ENCODE assay signal across 1 cellular context in genomic region chr6:135110261-135110781, GRCh38.
TF ChIP-seq lines count a peak whose summit lies in the region.
"Not testable (repeated sequence)": the region's sequence is repeated elsewhere in the genome, so short reads cannot be mapped to it uniquely, and the experiment has no call there.

No MANE protein-coding gene starts in this region.

TF ChIP-seq in K562, 482 proteins besides CTCF, POLR2A, EP300 and RAD21 (continued from another document and continues in another):
- TF ChIP-seq ZNF589 (CRISPR knock-in tag; IDR thresholded peaks at IDR 0.05; ENCODE audit: low read depth) (0 out of 2 replicates have a peak, but pooled peaks have one; percentile 41), SMAD4 (CRISPR knock-in tag; conservative IDR thresholded peaks at IDR 0.05) (peak; percentile 72), PBX2 (tag; conservative IDR thresholded peaks at IDR 0.05; ENCODE audit: low read depth) (peak; percentile 51; the same call in 1 of the 2 replicates), DPF2 (IDR thresholded peaks at IDR 0.05) (peak; percentile 93), GABPA (tag; conservative IDR thresholded peaks at IDR 0.05; ENCODE audit: low read depth) (0 out of 2 replicates have a peak, but pooled peaks have one; percentile 28), CTBP1 (IDR thresholded peaks at IDR 0.05; ENCODE audit: borderline replicate concordance) (0 out of 2 replicates have a peak, but pooled peaks have one; percentile 27), ADNP (tag; IDR thresholded peaks at IDR 0.05) (peak; percentile 90), PHB2 (IDR thresholded peaks at IDR 0.05; ENCODE audit: low read depth) (peak; percentile 75), SMARCC2 (IDR thresholded peaks at IDR 0.05; ENCODE audit: low read depth) (peak; percentile 83; the same call in 1 of the 2 replicates), HDAC3 (IDR thresholded peaks at IDR 0.05; ENCODE audit: borderline replicate concordance, partially characterized antibody) (peak; percentile 69), NFIC (IDR thresholded peaks at IDR 0.05) (peak; percentile 83), NONO (IDR thresholded peaks at IDR 0.05; ENCODE audit: low read depth in 2 of 2, low read length in 1 of 2) (peak in 1 of 2 experiments; percentile 28; a peak in 1 of 4 replicates), BHLHE40 (IDR thresholded peaks at IDR 0.05; ENCODE audit: low read length) (peak; percentile 52), HLTF (IDR thresholded peaks at IDR 0.05) (0 out of 2 replicates have a peak, but pooled peaks have one; percentile 29), POLR2AphosphoS5 (IDR thresholded peaks at IDR 0.05; ENCODE audit: control insufficient read depth, insufficient read depth, low read depth, low read length) (peak; percentile 86), ZBTB11 (CRISPR knock-in tag; IDR thresholded peaks at IDR 0.05) (peak in 1 of 3 experiments; percentile 43; a peak in 1 of 6 replicates), SP1 (CRISPR knock-in tag; IDR thresholded peaks at IDR 0.05) (peak; percentile 43; the same call in 1 of the 2 replicates), KLF16 (IDR thresholded peaks at IDR 0.05) (peak; percentile 94), NEUROD1 (IDR thresholded peaks at IDR 0.05; ENCODE audit: borderline replicate concordance, low read depth, low read length, partially characterized antibody) (peak; percentile 55), CXXC5 (CRISPR knock-in tag; IDR thresholded peaks at IDR 0.05) (peak; percentile 60), MTA2 (IDR thresholded peaks at IDR 0.05; ENCODE audit: low read depth) (peak; percentile 90), ZEB2 (IDR thresholded peaks at IDR 0.05) (0 out of 2 replicates have a peak, but pooled peaks have one; percentile 24), MITF (IDR thresholded peaks at IDR 0.05) (peak; percentile 75; the same call in 1 of the 2 replicates), GATAD2B (IDR thresholded peaks at IDR 0.05; ENCODE audit: borderline replicate concordance) (peak; percentile 81; the same call in 1 of the 2 replicates), PKNOX1 (IDR thresholded peaks at IDR 0.05) (peak; percentile 66), ZBTB33 (CRISPR knock-in tag; IDR thresholded peaks at IDR 0.05) (peak; percentile 78), CBX1 (IDR thresholded peaks at IDR 0.05; ENCODE audit: low read depth) (peak; percentile 85), STAT5A (IDR thresholded peaks at IDR 0.05; ENCODE audit: borderline replicate concordance, low read length) (peak; percentile 84), SOX6 (IDR thresholded peaks at IDR 0.05) (peak; percentile 90), TAL1 (IDR thresholded peaks at IDR 0.05) (peak; percentile 95), AFF4 (CRISPR knock-in tag; IDR thresholded peaks at IDR 0.05) (0 out of 2 replicates have a peak, but pooled peaks have one; percentile 51), KAT7 (CRISPR knock-in tag; IDR thresholded peaks at IDR 0.05; ENCODE audit: borderline replicate concordance) (0 out of 2 replicates have a peak, but pooled peaks have one; percentile 35), SPI1 (IDR thresholded peaks at IDR 0.05; ENCODE audit: borderline replicate concordance, low read depth, low read length) (peak; percentile 51; the same call in 1 of the 2 replicates), HES1 (IDR thresholded peaks at IDR 0.05; ENCODE audit: low read depth) (peak; percentile 59; the same call in 1 of the 2 replicates), CCNT2 (IDR thresholded peaks at IDR 0.05; ENCODE audit: borderline replicate concordance, extremely low read depth, insufficient read length, low read depth, low read length) (peak; percentile 56), SMARCE1 (IDR thresholded peaks at IDR 0.05) (peak; percentile 92), KDM1A (IDR thresholded peaks at IDR 0.05) (peak; percentile 63 to 82; a peak in 3 of 4 replicates), TEAD1 (CRISPR knock-in tag; IDR thresholded peaks at IDR 0.05) (peak in 1 of 2 experiments; percentile 66; a peak in 2 of 4 replicates), PML (IDR thresholded peaks at IDR 0.05; ENCODE audit: low read length) (peak; percentile 93), CBFA2T2 (conservative IDR thresholded peaks at IDR 0.05) (peak; percentile 91), GATA2 (CRISPR knock-in tag; IDR thresholded peaks at IDR 0.05) (peak; percentile 86), NCOR1 (IDR thresholded peaks at IDR 0.05) (peak; percentile 90), MTA3 (IDR thresholded peaks at IDR 0.05; ENCODE audit: borderline replicate concordance) (peak; percentile 42; the same call in 1 of the 2 replicates), CC2D1A (IDR thresholded peaks at IDR 0.05) (peak; percentile 83; the same call in 1 of the 2 replicates), ETV6 (IDR thresholded peaks at IDR 0.05; ENCODE audit: borderline replicate concordance in 1 of 2, low read depth in 2 of 2, low read length in 1 of 2) (peak in 1 of 2 experiments; percentile 52; a peak in 1 of 4 replicates), NFRKB (IDR thresholded peaks at IDR 0.05; ENCODE audit: low read depth) (0 out of 2 replicates have a peak, but pooled peaks have one; percentile 5), ATF1 (tag; IDR thresholded peaks at IDR 0.05) (peak; percentile 57)
- TF ChIP-seq PBX2 (CRISPR knock-in tag; IDR thresholded peaks at IDR 0.05; ENCODE audit: low read depth); ETV6 (CRISPR knock-in tag; IDR thresholded peaks at IDR 0.05; ENCODE audit: borderline replicate concordance); ATF1 (CRISPR knock-in tag; IDR thresholded peaks at IDR 0.05): not testable (repeated sequence)
